ENCODE assay signal across 8 cellular contexts in genomic region chr4:87424032-87424543, GRCh38. TPM values are rescaled to one million over a fixed set of nuclear protein-coding genes. Genes with fewer than 3 reads are reported as not detected.
DNase-seq lines count a peak whose midpoint lies in the region; ATAC-seq, FAIRE-seq and TF ChIP-seq lines count a peak whose summit lies in the region.
"Not testable (repeated sequence)": the region's sequence is repeated elsewhere in the genome, so short reads cannot be mapped to it uniquely, and the experiment has no call there.

No MANE protein-coding gene starts in this region.

- not testable (repeated sequence) for H3K27ac ChIP-seq in esophagus muscularis mucosa (replicated peaks in 1 of 4); HepG2 (ENCODE audit: extremely low read length, insufficient read depth, low read length)
- H3K27ac ChIP-seq in pancreas (peak overlapping the region in 2 of 4 donors; percentile 94), vagina (peak overlapping the region; percentile 95)

- not testable (repeated sequence) for TF ChIP-seq RAD21 in HepG2 (CRISPR knock-in tag; IDR thresholded peaks at IDR 0.05)

- not testable (repeated sequence) for H4K20me1 ChIP-seq in HepG2 (ENCODE audit: insufficient read depth, low read length)

- H3K4me2 ChIP-seq in HepG2 (ENCODE audit: low read depth, low read length), result peak overlapping the region; percentile 92

- not testable (repeated sequence) for DNase-seq in MG63; astrocyte of the cerebellum (ENCODE audit: low read depth); esophagus muscularis mucosa (ENCODE audit: extremely low spot score); HepG2 (ENCODE audit: low spot score); pancreas; vagina (ENCODE audit: extremely low spot score in 2 of 2)

- H3K4me1 ChIP-seq in ES-I3 (ENCODE audit: insufficient read depth, low read length), result not testable (repeated sequence)
- H3K4me1 ChIP-seq in esophagus muscularis mucosa (peaks cover 18 to 49% (median 39%) of the 10 kb centered on the region in 4 donors), HepG2 (ENCODE audit: insufficient read depth, low read length) (peaks cover 73% of the 10 kb centered on the region), pancreas (peaks cover 40 to 52% (median 47%) of the 10 kb centered on the region in 3 donors), vagina (peaks cover 53% of the 10 kb centered on the region)

- in situ Hi-C loops in astrocyte of the cerebellum (cut with HindIII; ENCODE audit: low sequenced_read_pairs); HepG2 (cut with HindIII; ENCODE audit: extremely low pct_ligation_motif_present, low pct_unique_long_range_greater_than_20kb): not testable (repeated sequence)

- TF ChIP-seq POLR2A in esophagus muscularis mucosa (IDR thresholded peaks at IDR 0.05; ENCODE audit: low read depth); HepG2 (IDR thresholded peaks at IDR 0.05; ENCODE audit: insufficient read depth in 1 of 2, low read depth in 2 of 2, low read length in 2 of 2); vagina (IDR thresholded peaks at IDR 0.05): not testable (repeated sequence)

- H3K9ac ChIP-seq in ES-I3 (ENCODE audit: low read depth, low read length) (peak overlapping the region; percentile 96; the same call in 1 of the 2 replicates), HepG2 (ENCODE audit: insufficient read depth, low read depth, low read length) (peak overlapping the region; percentile 86; the same call in 1 of the 2 replicates)

- WGBS in esophagus muscularis mucosa, result 91% methylated on average over 22 of the region's 22 CpGs
- WGBS in HepG2 (ENCODE audit: low lambda C conversion rate), result 98% methylated on average over 22 of the region's 22 CpGs
- WGBS in pancreas, 2 donors, result 53 to 61% methylated on average over 20 to 22 of the region's 22 CpGs

- intact Hi-C loops in esophagus muscularis mucosa (cut with DNase I), result loop anchor here (5.0 kb wide), 1 partner anchor 43 kb away; no protein-coding TSS in a partner anchor
- intact Hi-C loops in HepG2 (cut with micrococcal nuclease; ENCODE audit: unreplicated experiment), result loop anchor here (5.0 to 10.0 kb wide), 2 partner anchors 43 to 49 kb away; no protein-coding TSS in a partner anchor
- intact Hi-C loops in pancreas (cut with DNase I); vagina (cut with DNase I): not testable (repeated sequence)

- BruUV-seq in HepG2 (replicated peaks; lab: Mats Ljungman, UMichigan), result not testable (repeated sequence)

- POLR2A ChIA-PET in HepG2 (lab: Yijun Ruan, JAX), result interaction anchor here (9.6 kb wide), 1 partner anchor 35 kb away, joined by 172 read pairs; the partner anchor contains the start of gene HSD17B11

- ATAC-seq in HepG2, pancreas: not testable (repeated sequence)

- not testable (repeated sequence) for H3K27me3 ChIP-seq in MG63; esophagus muscularis mucosa; HepG2 (ENCODE audit: control insufficient read depth in 1 of 2, insufficient read depth in 2 of 2, low read length in 2 of 2); pancreas; vagina

- H3K4me3 ChIP-seq in MG63, result peak overlapping the region; percentile 84
- H3K4me3 ChIP-seq in WI38 (ENCODE audit: low read depth, low read length), result peak overlapping the region; percentile 94
- peak overlapping the region; percentile 76 for H3K4me3 ChIP-seq in astrocyte of the cerebellum (ENCODE audit: low read depth, low read length)
- peak overlapping the region; percentile 62 to 83 (median 72) for H3K4me3 ChIP-seq in esophagus muscularis mucosa
- H3K4me3 ChIP-seq in HepG2 (replicated peaks in 1 of 3; ENCODE audit: insufficient read depth in 1 of 3, low read depth in 2 of 3, low read length in 3 of 3), result peak overlapping the region in 2 of 3 experiments; percentile 90 to 91; a peak in 3 of 6 replicates
- H3K4me3 ChIP-seq in pancreas, result peak overlapping the region in 3 of 4 donors; percentile 64 to 72 (median 70)
- peak overlapping the region; percentile 64 to 91 for H3K4me3 ChIP-seq in vagina

- H3K9me3 ChIP-seq in ES-I3 (ENCODE audit: control insufficient read depth, insufficient read depth, low read length); MG63; esophagus muscularis mucosa; HepG2 (ENCODE audit: low read length); pancreas; vagina: not testable (repeated sequence)

- FAIRE-seq in HepG2 (lab: Jason Lieb, UNC); pancreas (lab: Jason Lieb, UNC): not testable (repeated sequence)

- TF ChIP-seq CTCF in WI38 (IDR thresholded peaks at IDR 0.05; ENCODE audit: low read depth, low read length); astrocyte of the cerebellum (IDR thresholded peaks at IDR 0.05; ENCODE audit: low read depth, low read length, missing control alignments); esophagus muscularis mucosa (IDR thresholded peaks at IDR 0.05); HepG2 (CRISPR knock-in tag; IDR thresholded peaks at IDR 0.05); pancreas (IDR thresholded peaks at IDR 0.05); vagina (IDR thresholded peaks at IDR 0.05): not testable (repeated sequence)

- H3K79me2 ChIP-seq in HepG2 (ENCODE audit: insufficient read depth, low read length), result peaks cover 40% of the 10 kb centered on the region

- not testable (repeated sequence) for H2AFZ ChIP-seq in HepG2 (ENCODE audit: low read length)

- not testable (repeated sequence) for H3K36me3 ChIP-seq in ES-I3 (ENCODE audit: insufficient read depth, low read length); MG63; esophagus muscularis mucosa; HepG2 (replicated peaks in 1 of 2; ENCODE audit: control insufficient read depth in 1 of 2, insufficient read depth in 2 of 2, low read length in 2 of 2); pancreas; vagina

- TF ChIP-seq EP300 in esophagus muscularis mucosa (IDR thresholded peaks at IDR 0.05); HepG2 (IDR thresholded peaks at IDR 0.05; ENCODE audit: low read depth in 2 of 2, low read length in 2 of 2); HepG2 (CRISPR knock-in tag; IDR thresholded peaks at IDR 0.05; ENCODE audit: borderline replicate concordance): not testable (repeated sequence)

- CTCF ChIA-PET in HepG2 (lab: Yijun Ruan, JAX; ENCODE audit: low intra/inter-chr PET ratio, low total read pairs), result not testable (repeated sequence)

RNA-seq across cellular contexts. Expression of gene NUDT9, which starts 1.7 kb away (rescaled TPM):
- 8.4 and 9.9 TPM in 2 replicates for total RNA-seq in MG63 (2014; rRNA removed; shearing (Covaris generic); ENCODE audit: low replicate concordance)
- 10 to 100 TPM; 15.1 to 26.6 (median 21.3) TPM for total RNA-seq in esophagus muscularis mucosa
- total RNA-seq in HepG2 (2016; rRNA removed; fragmentation: Illumina TruSeq; extraction: Trizol), result 9.7 and 10.4 TPM in 2 replicates
- total RNA-seq in HepG2 (2016; cell fraction: cytosol; rRNA removed; fragmentation: Illumina TruSeq; extraction: Trizol; ENCODE audit: low read depth), result 4.4 and 4.5 TPM in 2 replicates
- total RNA-seq in HepG2 (2016; cell fraction: insoluble cytoplasmic fraction; rRNA removed; fragmentation: Illumina TruSeq; extraction: Trizol), result 8.4 and 12.1 TPM in 2 replicates
- 6.1 and 6.5 TPM in 2 replicates for total RNA-seq in HepG2 (2016; cell fraction: membrane; rRNA removed; fragmentation: Illumina TruSeq; extraction: Trizol)
- 12.8 and 15.6 TPM in 2 replicates for total RNA-seq in HepG2 (2016; cell fraction: nucleus; rRNA removed; fragmentation: Illumina TruSeq; extraction: Trizol)
- polyA plus RNA-seq in HepG2 (2011; rRNA removed), result 11.2 and 12.3 TPM in 2 replicates
- 7.3 and 10.3 TPM in 2 replicates for polyA plus RNA-seq in HepG2 (2011; cell fraction: cytosol; rRNA removed)
- 6.9 and 8.4 TPM in 2 replicates for polyA plus RNA-seq in HepG2 (2011; cell fraction: nucleus; rRNA removed)
- 19.7 and 20.0 TPM in 2 replicates for polyA plus RNA-seq in HepG2 (2012)
- polyA plus RNA-seq in HepG2 (2016; cell fraction: cytosol; fragmentation: Illumina TruSeq; extraction: Trizol; ENCODE audit: low read depth), result 8.1 and 8.4 TPM in 2 replicates
- 22.9 and 26.8 TPM in 2 replicates for polyA plus RNA-seq in HepG2 (2016; cell fraction: insoluble cytoplasmic fraction; fragmentation: Illumina TruSeq; extraction: Trizol; ENCODE audit: low read depth)
- 7.6 and 9.6 TPM in 2 replicates for polyA plus RNA-seq in HepG2 (2016; cell fraction: membrane; fragmentation: Illumina TruSeq; extraction: Trizol; ENCODE audit: low read depth)
- 41.0 and 46.0 TPM in 2 replicates for polyA plus RNA-seq in HepG2 (2016; cell fraction: nucleus; fragmentation: Illumina TruSeq; extraction: Trizol; ENCODE audit: insufficient read depth, low read depth)
- polyA minus RNA-seq in HepG2 (2011; rRNA and poly(A)+ RNA removed; ENCODE audit: low replicate concordance), result 9.9 and 15.3 TPM in 2 replicates
- 6.2 and 9.4 TPM in 2 replicates for polyA minus RNA-seq in HepG2 (2011; cell fraction: cytosol; rRNA and poly(A)+ RNA removed)
- 21.8 and 27.0 TPM in 2 replicates for polyA minus RNA-seq in HepG2 (2011; cell fraction: nucleus; rRNA and poly(A)+ RNA removed)
- total RNA-seq in pancreas, result 10 to 100 TPM; 22.1 to 34.0 (median 28.1) TPM
- 10 to 100 TPM; 45.4 to 64.4 TPM for polyA plus RNA-seq in pancreas
- total RNA-seq in vagina, result 20.6 TPM

RNA-seq across cellular contexts. Expression of gene HSD17B11, which starts 33.1 kb away (rescaled TPM):
- 6.6 and 15.5 TPM in 2 replicates for total RNA-seq in MG63 (2014; rRNA removed; shearing (Covaris generic); ENCODE audit: low replicate concordance)
- 10 to 100 TPM; 35.7 to 68.9 (median 52.6) TPM for total RNA-seq in esophagus muscularis mucosa
- total RNA-seq in HepG2 (2016; rRNA removed; fragmentation: Illumina TruSeq; extraction: Trizol), result 120 and 158 TPM in 2 replicates
- total RNA-seq in HepG2 (2016; cell fraction: cytosol; rRNA removed; fragmentation: Illumina TruSeq; extraction: Trizol; ENCODE audit: low read depth), result 37.4 and 46.0 TPM in 2 replicates
- 110 and 160 TPM in 2 replicates for total RNA-seq in HepG2 (2016; cell fraction: insoluble cytoplasmic fraction; rRNA removed; fragmentation: Illumina TruSeq; extraction: Trizol)
- 80.0 and 109 TPM in 2 replicates for total RNA-seq in HepG2 (2016; cell fraction: membrane; rRNA removed; fragmentation: Illumina TruSeq; extraction: Trizol)
- total RNA-seq in HepG2 (2016; cell fraction: nucleus; rRNA removed; fragmentation: Illumina TruSeq; extraction: Trizol), result 123 and 135 TPM in 2 replicates
- 99.1 and 121 TPM in 2 replicates for polyA plus RNA-seq in HepG2 (2011; rRNA removed)
- polyA plus RNA-seq in HepG2 (2011; cell fraction: cytosol; rRNA removed), result 45.0 and 85.9 TPM in 2 replicates
- 16.3 and 22.2 TPM in 2 replicates for polyA plus RNA-seq in HepG2 (2011; cell fraction: nucleus; rRNA removed)
- 185 and 257 TPM in 2 replicates for polyA plus RNA-seq in HepG2 (2012)
- 40.7 and 42.3 TPM in 2 replicates for polyA plus RNA-seq in HepG2 (2016; cell fraction: cytosol; fragmentation: Illumina TruSeq; extraction: Trizol; ENCODE audit: low read depth)
- polyA plus RNA-seq in HepG2 (2016; cell fraction: insoluble cytoplasmic fraction; fragmentation: Illumina TruSeq; extraction: Trizol; ENCODE audit: low read depth), result 99.3 and 110 TPM in 2 replicates
- polyA plus RNA-seq in HepG2 (2016; cell fraction: membrane; fragmentation: Illumina TruSeq; extraction: Trizol; ENCODE audit: low read depth), result 66.9 and 69.9 TPM in 2 replicates
- polyA plus RNA-seq in HepG2 (2016; cell fraction: nucleus; fragmentation: Illumina TruSeq; extraction: Trizol; ENCODE audit: insufficient read depth, low read depth), result 168 and 180 TPM in 2 replicates
- 14.6 and 50.4 TPM in 2 replicates for polyA minus RNA-seq in HepG2 (2011; rRNA and poly(A)+ RNA removed; ENCODE audit: low replicate concordance)
- polyA minus RNA-seq in HepG2 (2011; cell fraction: cytosol; rRNA and poly(A)+ RNA removed), result 52.1 and 76.8 TPM in 2 replicates
- 62.1 and 76.0 TPM in 2 replicates for polyA minus RNA-seq in HepG2 (2011; cell fraction: nucleus; rRNA and poly(A)+ RNA removed)
- 10 to 100 TPM; 20.0 to 53.5 (median 34.8) TPM for total RNA-seq in pancreas
- polyA plus RNA-seq in pancreas, result 10 to 100 TPM; 31.1 to 43.7 TPM
- 94.5 TPM for total RNA-seq in vagina
